Comparison of ENCODE assay signal across 13 cellular contexts in the genomic region with DNA sequence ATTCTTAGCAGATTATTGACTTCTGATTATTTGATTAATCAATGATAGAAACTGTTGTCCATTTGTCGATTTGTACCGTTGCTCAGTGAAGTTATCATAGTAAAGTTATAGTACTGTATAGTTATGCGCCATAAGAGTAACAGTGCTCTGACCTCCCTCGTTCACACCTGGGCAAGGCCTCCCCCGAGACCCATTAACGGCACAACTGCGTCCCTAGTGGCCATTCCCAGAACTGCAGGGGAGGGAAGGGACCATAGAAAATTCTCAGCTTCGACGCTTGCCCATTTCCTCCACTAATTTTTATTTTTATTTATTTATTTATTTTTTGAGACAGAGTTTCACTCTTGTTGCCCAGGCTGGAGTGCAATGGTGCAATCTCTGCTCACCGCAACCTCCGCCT.
DNase-seq lines count a peak whose midpoint lies in the region; ATAC-seq, FAIRE-seq and TF ChIP-seq lines count a peak whose summit lies in the region.
"Had no signal": no experiment of that assay in that cellular context is flagged by ENCODE, and none has a peak within 500 bp of the region (broad histone marks: within the 10 kb centered on the region; RNA-seq: fewer than 3 reads in every experiment).

No MANE protein-coding gene starts in this region.

- CTCF ChIA-PET in HEK293T (lab: Yijun Ruan, JAX) (interaction anchor here (0.5 to 0.6 kb wide), 3 partner anchors 9 to 543 kb away, joined by 3 read pairs; no protein-coding TSS in a partner anchor), WTC11 (lab: Charles Lee) (interaction anchor here (0.5 to 1.4 kb wide), 17 partner anchors 10 to 622 kb away, joined by 3 to 27 read pairs (median 3); no protein-coding TSS in a partner anchor)

- H3K4me3 ChIP-seq in lower lobe of right lung, result no peak overlapping the region
- H3K4me3 ChIP-seq: MG63 had no signal

- H3K36me3 ChIP-seq in lower lobe of right lung, result no peaks in the 10 kb centered on the region
- H3K36me3 ChIP-seq: MG63 had no signal

- POLR2A ChIA-PET in HEK293T (lab: Yijun Ruan, JAX) (no interaction called here), WTC11 (lab: Charles Lee) (interaction anchor here (0.6 kb wide), 1 partner anchor 47 kb away, joined by 3 read pairs; no protein-coding TSS in a partner anchor)

- H3K4me1 Mint-ChIP-seq in WTC11, result peaks cover 12% of the 10 kb centered on the region
- H3K4me1 Mint-ChIP-seq: activated T-helper 17 cell treated with anti-CD3 and anti-CD28 coated beads, Interleukin-2, amount 50 U/mL, for 72 hours had no signal

- H3K9me3 ChIP-seq in lower lobe of right lung, result no peaks in the 10 kb centered on the region
- H3K9me3 ChIP-seq: MG63 had no signal

- FAIRE-seq in D721Med (lab: Jason Lieb, UNC), result no peak
- FAIRE-seq: endothelial cell of umbilical vein had no signal

- H3K4me1 ChIP-seq in lower lobe of right lung, result no peaks in the 10 kb centered on the region

- ATAC-seq in WTC11, result peak; percentile 60
- no peak for ATAC-seq in lower lobe of right lung
- no peak for ATAC-seq in HG03469 (IDR thresholded peaks at IDR 0.05; ENCODE audit: unreplicated experiment)
- ATAC-seq: activated T-helper 17 cell treated with anti-CD3 and anti-CD28 coated beads, Interleukin-2, amount 50 U/mL, for 72 hours had no signal

- H3K9me3 Mint-ChIP-seq in WTC11, result peaks cover 11% of the 10 kb centered on the region
- H3K9me3 Mint-ChIP-seq: activated T-helper 17 cell treated with anti-CD3 and anti-CD28 coated beads, Interleukin-2, amount 50 U/mL, for 72 hours had no signal

- no peaks in the 10 kb centered on the region for H3K27me3 ChIP-seq in lower lobe of right lung (ENCODE audit: low read depth)

- H3K36me3 Mint-ChIP-seq in WTC11, result no peaks in the 10 kb centered on the region

- intact Hi-C loops in lower lobe of right lung (cut with DNase I), result no loop called here

- DNase-seq in D721Med (ENCODE audit: insufficient read length, low spot score) (no peak), HEK293T (ENCODE audit: extremely low spot score) (peak; percentile 28), WTC11 (ENCODE audit: low spot score) (peak; percentile 73), lower lobe of right lung (no peak), T1000 (lab: John Stamatoyannopoulos, UW) (no peak), DMS114 treated with DMSO at 0.1 percent for 48 hours (lab: John Stamatoyannopoulos, UW; ENCODE audit: unreplicated experiment) (no peak)
- DNase-seq: mesenchymal stem cell; MG63; SHP77; stimulated activated CD4-positive, alpha-beta T cell treated with anti-CD3 and anti-CD28 coated beads, Interleukin-4, amount 100 ng/mL, for 24 hours had no signal

- H3K27me3 Mint-ChIP-seq in WTC11 (ENCODE audit: low read depth), result peaks cover 3% of the 10 kb centered on the region; the same call in 1 of the 2 replicates
- H3K27me3 Mint-ChIP-seq: activated T-helper 17 cell treated with anti-CD3 and anti-CD28 coated beads, Interleukin-2, amount 50 U/mL, for 72 hours had no signal

- peak; percentile 8 for TF ChIP-seq CTCF in D721Med (IDR thresholded peaks at IDR 0.05; ENCODE audit: insufficient read depth, missing control alignments)
- peak; percentile 93 for TF ChIP-seq CTCF in WTC11 (IDR thresholded peaks at IDR 0.05)
- peak; percentile 57 for TF ChIP-seq CTCF in lower lobe of right lung (IDR thresholded peaks at IDR 0.05)

- H3K27ac ChIP-seq in lower lobe of right lung, result no peak overlapping the region

- H3K4me3 Mint-ChIP-seq in WTC11, result no peak overlapping the region
- H3K4me3 Mint-ChIP-seq: activated T-helper 17 cell treated with anti-CD3 and anti-CD28 coated beads, Interleukin-2, amount 50 U/mL, for 72 hours had no signal

- H3K27ac Mint-ChIP-seq in WTC11, result no peak overlapping the region
- H3K27ac Mint-ChIP-seq: activated T-helper 17 cell treated with anti-CD3 and anti-CD28 coated beads, Interleukin-2, amount 50 U/mL, for 72 hours had no signal

TF ChIP-seq in HEK293T, 16 proteins besides CTCF, POLR2A, EP300 and RAD21:
- no peak for TF ChIP-seq SUZ12 (IDR thresholded peaks at IDR 0.05)
- TF ChIP-seq SP1 (IDR thresholded peaks at IDR 0.05), result no peak
- TF ChIP-seq FOXA1 (IDR thresholded peaks at IDR 0.05), result no peak
- no peak for TF ChIP-seq FOXK2 (IDR thresholded peaks at IDR 0.05)
- TF ChIP-seq HDGF (IDR thresholded peaks at IDR 0.05; ENCODE audit: borderline replicate concordance), result no peak
- no peak for TF ChIP-seq NFRKB (IDR thresholded peaks at IDR 0.05)
- TF ChIP-seq TARDBP (IDR thresholded peaks at IDR 0.05), result no peak
- no peak for TF ChIP-seq FOXM1 (IDR thresholded peaks at IDR 0.05; ENCODE audit: borderline replicate concordance)
- TF ChIP-seq L3MBTL2 (conservative IDR thresholded peaks at IDR 0.05), result no peak
- TF ChIP-seq BHLHE40 (IDR thresholded peaks at IDR 0.05; ENCODE audit: borderline replicate concordance), result no peak
- TF ChIP-seq ZNF384 (IDR thresholded peaks at IDR 0.05), result no peak
- no peak for TF ChIP-seq ELF4 (IDR thresholded peaks at IDR 0.05)
- TF ChIP-seq LEF1 (IDR thresholded peaks at IDR 0.05; ENCODE audit: borderline replicate concordance), result no peak

TF ChIP-seq in WTC11, 78 proteins besides CTCF, POLR2A, EP300 and RAD21:
- TF ChIP-seq RORB (CRISPR knock-in tag; IDR thresholded peaks at IDR 0.05) (no peak), FOXP1 (CRISPR knock-in tag; IDR thresholded peaks at IDR 0.05; ENCODE audit: borderline replicate concordance) (no peak), EMX1 (CRISPR knock-in tag; IDR thresholded peaks at IDR 0.05) (no peak), FOXJ3 (CRISPR knock-in tag; IDR thresholded peaks at IDR 0.05; ENCODE audit: borderline replicate concordance) (no peak), MYBL2 (CRISPR knock-in tag; IDR thresholded peaks at IDR 0.05) (no peak), HMGXB4 (CRISPR knock-in tag; IDR thresholded peaks at IDR 0.05) (no peak), E2F1 (CRISPR knock-in tag; IDR thresholded peaks at IDR 0.05) (no peak), IRF1 (CRISPR knock-in tag; IDR thresholded peaks at IDR 0.05) (no peak), ZNF263 (CRISPR knock-in tag; IDR thresholded peaks at IDR 0.05; ENCODE audit: low read depth) (no peak)

Comparison
In these comparisons a context has a peak if more than half of its experiments do, and no peak if none do; other contexts are left out.
1. DNase-seq: peak in HEK293T (single experiment) and WTC11 (single experiment); none in D721Med (single experiment), lower lobe of right lung (single experiment), T1000 (single experiment) and DMS114 treated with DMSO at 0.1 percent for 48 hours (single experiment).
2. CTCF ChIP-seq: peak in every context shown above with its lines; median percentile 93 in WTC11; 57 in lower lobe of right lung; 8 in D721Med.